Comparison of ENCODE assay signal across 3 cellular contexts in genomic region chr17:43030137-43030767, GRCh38.
A peak's percentile ranks its signal among the peaks of the same experiment; 100 is the strongest.
TF ChIP-seq lines count a peak whose summit lies in the region.

No MANE protein-coding gene starts in this region.

TF ChIP-seq in GM23338, 12 proteins besides CTCF, POLR2A, EP300 and RAD21:
- TF ChIP-seq ZNF462 (CRISPR knock-in tag; IDR thresholded peaks at IDR 0.05): no peak

TF ChIP-seq in WTC11, 78 proteins besides CTCF, POLR2A, EP300 and RAD21 (continues in another document):
- no peak for TF ChIP-seq NR3C1 (CRISPR knock-in tag; conservative IDR thresholded peaks at IDR 0.05; ENCODE audit: low read depth)
- TF ChIP-seq ZNF423 (CRISPR knock-in tag; IDR thresholded peaks at IDR 0.05): no peak
- TF ChIP-seq ARID4B (CRISPR knock-in tag; IDR thresholded peaks at IDR 0.05; ENCODE audit: borderline replicate concordance): no peak
- no peak for TF ChIP-seq FOXP1 (CRISPR knock-in tag; IDR thresholded peaks at IDR 0.05; ENCODE audit: borderline replicate concordance)
- TF ChIP-seq ZBTB43 (CRISPR knock-in tag; IDR thresholded peaks at IDR 0.05): no peak
- TF ChIP-seq ZMAT4 (CRISPR knock-in tag; IDR thresholded peaks at IDR 0.05): no peak
- no peak for TF ChIP-seq CREB1 (CRISPR knock-in tag; IDR thresholded peaks at IDR 0.05)
- TF ChIP-seq TCF7 (CRISPR knock-in tag; IDR thresholded peaks at IDR 0.05; ENCODE audit: low read depth): no peak
- no peak for TF ChIP-seq ZNF232 (CRISPR knock-in tag; IDR thresholded peaks at IDR 0.05)
- TF ChIP-seq ZNF263 (CRISPR knock-in tag; IDR thresholded peaks at IDR 0.05; ENCODE audit: low read depth): no peak
- no peak for TF ChIP-seq CDX4 (CRISPR knock-in tag; IDR thresholded peaks at IDR 0.05; ENCODE audit: borderline replicate concordance)
- no peak for TF ChIP-seq IRF2 (CRISPR knock-in tag; IDR thresholded peaks at IDR 0.05; ENCODE audit: borderline replicate concordance, low read depth)
- TF ChIP-seq AR (CRISPR knock-in tag; IDR thresholded peaks at IDR 0.05): no peak
- TF ChIP-seq USF1 (CRISPR knock-in tag; IDR thresholded peaks at IDR 0.05): no peak

TF ChIP-seq in HepG2, 621 proteins besides CTCF, POLR2A, EP300 and RAD21:
- no peak for TF ChIP-seq ERF (CRISPR knock-in tag; IDR thresholded peaks at IDR 0.05)
- peak; percentile 63 for TF ChIP-seq ZNF18 (CRISPR knock-in tag; IDR thresholded peaks at IDR 0.05; ENCODE audit: insufficient replicate concordance)
- no peak for TF ChIP-seq YEATS2 (CRISPR knock-in tag; IDR thresholded peaks at IDR 0.05; ENCODE audit: borderline replicate concordance)
- no peak for TF ChIP-seq DDIT3 (CRISPR knock-in tag; IDR thresholded peaks at IDR 0.05)
- TF ChIP-seq SRSF9 (IDR thresholded peaks at IDR 0.05; ENCODE audit: borderline replicate concordance, insufficient read depth, low read depth, low read length, poor library complexity, severe bottlenecking): no peak
